1 cellular context compared by ENCODE assay signal in the genomic region with DNA sequence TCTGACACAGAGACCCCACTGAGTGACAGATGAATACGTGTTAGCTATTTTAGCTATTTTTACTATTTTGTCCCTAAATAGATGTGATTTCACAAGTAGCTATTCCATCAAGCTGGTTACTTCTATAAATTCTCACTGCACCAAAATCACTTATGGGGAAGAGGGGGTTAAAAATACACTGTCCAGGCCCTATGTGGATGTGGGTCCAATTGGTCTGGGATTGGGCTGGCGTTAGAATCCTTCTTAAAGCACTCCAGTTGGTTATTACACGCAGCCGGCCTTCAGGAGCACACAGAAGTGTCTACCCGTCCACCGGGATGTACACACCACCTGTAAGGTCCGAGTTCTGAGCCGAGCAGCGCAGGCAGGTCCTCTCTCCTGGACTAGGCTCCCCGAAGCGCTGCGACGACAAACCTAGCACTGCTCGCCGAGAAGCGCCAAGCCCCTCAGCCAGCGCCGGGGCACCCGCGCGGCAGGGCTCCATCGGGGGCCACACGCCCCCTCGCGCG.
TF ChIP-seq lines count a peak whose summit lies in the region.

No MANE protein-coding gene starts in this region.

TF ChIP-seq in H1, 55 proteins besides CTCF, POLR2A, EP300 and RAD21:
- TF ChIP-seq POU5F1 (IDR thresholded peaks at IDR 0.05; ENCODE audit: low read depth, low read length): no peak
- TF ChIP-seq CREB1 (IDR thresholded peaks at IDR 0.05): 0 out of 2 replicates have a peak, but pooled peaks have one; percentile 6
- no peak for TF ChIP-seq FOSL1 (IDR thresholded peaks at IDR 0.05; ENCODE audit: insufficient read depth, low read depth, low read length)
- TF ChIP-seq SIRT6 (IDR thresholded peaks at IDR 0.05; ENCODE audit: low read length): no peak
